In the genomic region with DNA sequence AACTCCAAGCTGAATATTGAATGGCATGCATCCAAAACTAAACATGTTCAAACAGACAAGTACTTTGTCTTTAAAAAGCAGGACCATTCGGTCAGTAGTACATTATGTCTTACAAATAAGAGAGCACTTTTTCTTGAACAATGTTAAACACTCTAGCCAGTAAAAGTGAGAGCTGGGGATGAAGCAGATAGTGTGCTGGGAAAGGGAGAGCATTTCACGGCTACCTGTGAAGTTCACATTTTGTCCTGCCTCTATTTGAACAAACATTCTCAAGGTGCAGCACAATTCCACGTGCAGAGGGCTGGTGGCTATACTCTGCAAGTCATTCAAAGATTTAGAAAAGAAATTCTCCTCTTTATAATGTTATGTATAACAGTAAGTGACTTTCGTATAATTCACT, we compare ENCODE assay signal across 18 cellular contexts.
DNase-seq lines count a peak whose midpoint lies in the region; ATAC-seq and TF ChIP-seq lines count a peak whose summit lies in the region.
"Had no signal": no experiment of that assay in that cellular context is flagged by ENCODE, and none has a peak within 500 bp of the region (broad histone marks: within the 10 kb centered on the region; RNA-seq: fewer than 3 reads in every experiment).

No MANE protein-coding gene starts in this region.

- no peak overlapping the region for H3K4me3 ChIP-seq in DOHH2 (ENCODE audit: low read length)
- H3K4me3 ChIP-seq in left lung, result no peak overlapping the region
- H3K4me3 ChIP-seq: A549, GM23248, HAP-1 had no signal

- peaks cover 9% of the 10 kb centered on the region; the same call in 1 of the 2 replicates for H3K9me3 ChIP-seq in DOHH2 (ENCODE audit: control insufficient read depth, insufficient read depth, low read length)
- H3K9me3 ChIP-seq in left lung, result peaks cover 0 to 8% of the 10 kb centered on the region in 2 donors
- H3K9me3 ChIP-seq: A549, Caco-2, HAP-1 had no signal

- peak overlapping the region; percentile 73 for H3K27ac Mint-ChIP-seq in stimulated activated memory B cell treated with anti-CD40 and anti-IgM and Interleukin-4, amounts not matched to agents 10 μg/mL and 1 μg/mL and 100 μg/mL, for 72 hours
- H3K27ac Mint-ChIP-seq: CD4-positive, alpha-beta T cell had no signal

- H3K36me3 ChIP-seq in DOHH2 (ENCODE audit: control insufficient read depth, low read length) (no peaks in the 10 kb centered on the region), left lung (no peaks in the 10 kb centered on the region)
- H3K36me3 ChIP-seq: HAP-1 had no signal

- H3K4me1 ChIP-seq in DOHH2 (ENCODE audit: control insufficient read depth, low read length) (peaks cover 20% of the 10 kb centered on the region), left lung (no peaks in the 10 kb centered on the region)
- H3K4me1 ChIP-seq: A549, Caco-2, HAP-1 had no signal

- H3K4me3 Mint-ChIP-seq in stimulated activated memory B cell treated with anti-CD40 and anti-IgM and Interleukin-4, amounts not matched to agents 10 μg/mL and 1 μg/mL and 100 μg/mL, for 72 hours, result no peak overlapping the region
- H3K4me3 Mint-ChIP-seq: CD4-positive, alpha-beta T cell had no signal

- no peaks in the 10 kb centered on the region for H3K9me2 ChIP-seq in DOHH2 (replicated peaks; ENCODE audit: control insufficient read depth, low read length)

- peak overlapping the region; percentile 21 for H3K4me2 ChIP-seq in DOHH2 (ENCODE audit: low read length)
- H3K4me2 ChIP-seq: A549 had no signal

- H3F3A ChIP-seq in DOHH2 (ENCODE audit: control insufficient read depth, insufficient read depth), result no peaks in the 10 kb centered on the region

- H3K27me3 ChIP-seq in DOHH2 (ENCODE audit: control insufficient read depth, low read length) (no peaks in the 10 kb centered on the region), left lung (no peaks in the 10 kb centered on the region)

- H3K27me3 Mint-ChIP-seq in stimulated activated memory B cell treated with anti-CD40 and anti-IgM and Interleukin-4, amounts not matched to agents 10 μg/mL and 1 μg/mL and 100 μg/mL, for 72 hours, result no peaks in the 10 kb centered on the region
- H3K27me3 Mint-ChIP-seq: CD4-positive, alpha-beta T cell had no signal

- intact Hi-C loops in left lung (cut with DNase I), result no loop called here

- H3K27ac ChIP-seq in DOHH2 (ENCODE audit: low read depth, low read length) (no peak overlapping the region), left lung (no peak overlapping the region)
- H3K27ac ChIP-seq: 22Rv1, A549, C4-2B, GM23248, HL-60 had no signal

- no peaks in the 10 kb centered on the region for H3K79me2 ChIP-seq in DOHH2 (ENCODE audit: control insufficient read depth, low read length)

- peaks cover 7% of the 10 kb centered on the region for H3K4me1 Mint-ChIP-seq in stimulated activated memory B cell treated with anti-CD40 and anti-IgM and Interleukin-4, amounts not matched to agents 10 μg/mL and 1 μg/mL and 100 μg/mL, for 72 hours

- TF ChIP-seq CTCF in DOHH2 (IDR thresholded peaks at IDR 0.05; ENCODE audit: low read depth, low read length, poor library complexity, severe bottlenecking) (no peak), left lung (IDR thresholded peaks at IDR 0.05) (no peak)

- no peaks in the 10 kb centered on the region for H4K20me1 ChIP-seq in DOHH2 (ENCODE audit: control insufficient read depth, insufficient read depth, low read depth, low read length)

- H3K9me3 Mint-ChIP-seq in stimulated activated memory B cell treated with anti-CD40 and anti-IgM and Interleukin-4, amounts not matched to agents 10 μg/mL and 1 μg/mL and 100 μg/mL, for 72 hours, result peaks cover 18% of the 10 kb centered on the region

- peak; percentile 60 for ATAC-seq in left lung
- ATAC-seq in stimulated activated memory B cell treated with anti-CD40 and anti-IgM and Interleukin-4, amounts not matched to agents 10 μg/mL and 1 μg/mL and 100 μg/mL, for 72 hours, result no peak
- ATAC-seq in HG03097 (IDR thresholded peaks at IDR 0.05; ENCODE audit: low FRiP score, unreplicated experiment), result no peak
- ATAC-seq: A549 had no signal

- DNase-seq in DMS 273 (lab: John Stamatoyannopoulos, UW; ENCODE audit: unreplicated experiment) (peak; percentile 22), DMS 273 treated with DMSO at 0.1 percent for 48 hours (lab: John Stamatoyannopoulos, UW) (no peak), left lung (no peak), mesenteric fat pad (ENCODE audit: low spot score) (no peak)
- DNase-seq: AML-193; Caco-2; CD4-positive, alpha-beta T cell; DMS79 treated with DMSO at 0.1 percent for 48 hours; EL; GM23248 had no signal

- peaks cover 7% of the 10 kb centered on the region for H3K36me3 Mint-ChIP-seq in stimulated activated memory B cell treated with anti-CD40 and anti-IgM and Interleukin-4, amounts not matched to agents 10 μg/mL and 1 μg/mL and 100 μg/mL, for 72 hours
